Comparison of ENCODE assay signal across 25 cellular contexts in genomic region chr1:170694172-170694926, GRCh38. TPM values are rescaled to one million over a fixed set of nuclear protein-coding genes. Genes with fewer than 3 reads are reported as not detected.
DNase-seq lines count a peak whose midpoint lies in the region; ATAC-seq and TF ChIP-seq lines count a peak whose summit lies in the region.
"Had no signal": no experiment of that assay in that cellular context is flagged by ENCODE, and none has a peak within 500 bp of the region (broad histone marks: within the 10 kb centered on the region; RNA-seq: fewer than 3 reads in every experiment).

No MANE protein-coding gene starts in this region.

- H3K4me3 ChIP-seq in DND-41 (ENCODE audit: low read depth in 1 of 2, low read length in 2 of 2) (no peak overlapping the region), skeletal muscle satellite cell (ENCODE audit: low read length) (peak overlapping the region; percentile 21)
- H3K4me3 ChIP-seq: skin epidermis had no signal

- H3K9me3 ChIP-seq in DND-41 (ENCODE audit: insufficient read depth, low read length, severe bottlenecking) (no peaks in the 10 kb centered on the region), skeletal muscle satellite cell (replicated peaks; ENCODE audit: low read length) (no peaks in the 10 kb centered on the region)

- DNase-seq in DND-41 (no peak), OCI-M1 (lab: John Stamatoyannopoulos, UW) (peak; percentile 21), fibroblast of peridontal ligament (ENCODE audit: extremely low read depth) (peak; percentile 51), NCI-H446 treated with DMSO at 0.1 percent for 48 hours (lab: John Stamatoyannopoulos, UW) (no peak)
- DNase-seq: aorta; effector CD8-positive, alpha-beta T cell; Kasumi-1; midbrain; NCI-H1092 treated with DMSO at 0.1 percent for 48 hours; NCI-H1930; NCI-H226; SIG-M5; stimulated activated CD4-positive, alpha-beta T cell treated with anti-CD3 and anti-CD28 coated beads, Interleukin-2, amount 100 ng/mL, for 24 hours; T-helper 1 cell had no signal

- peak overlapping the region; percentile 23; the same call in 1 of the 2 replicates for H2AFZ ChIP-seq in DND-41 (ENCODE audit: low read depth, low read length)

- H3K79me2 ChIP-seq in DND-41 (ENCODE audit: insufficient read depth, low read length): no peaks in the 10 kb centered on the region

- H3K36me3 ChIP-seq in DND-41 (ENCODE audit: insufficient read depth, low read length) (no peaks in the 10 kb centered on the region), skeletal muscle satellite cell (ENCODE audit: insufficient read depth, low read length) (no peaks in the 10 kb centered on the region)

- H3K27me3 ChIP-seq in DND-41 (ENCODE audit: insufficient read depth, low read length, poor library complexity) (no peaks in the 10 kb centered on the region), skeletal muscle satellite cell (ENCODE audit: control insufficient read depth, insufficient read depth, low read length) (no peaks in the 10 kb centered on the region)

- no peaks in the 10 kb centered on the region for H4K20me1 ChIP-seq in DND-41 (ENCODE audit: insufficient read depth, low read length)

- H3K27ac ChIP-seq in DND-41 (ENCODE audit: low read length): no peak overlapping the region

- H3K4me1 ChIP-seq in DND-41 (ENCODE audit: insufficient read depth, low read length): peaks cover 4% of the 10 kb centered on the region
- H3K4me1 ChIP-seq in skeletal muscle satellite cell (ENCODE audit: control insufficient read depth, insufficient read depth, low read length): peaks cover 72% of the 10 kb centered on the region

- TF ChIP-seq CTCF in DND-41 (IDR thresholded peaks at IDR 0.05; ENCODE audit: borderline replicate concordance, extremely low read depth, low read length, poor library complexity, severe bottlenecking): no peak

- ATAC-seq in DND-41 (ENCODE audit: insufficient read depth, low read depth) (no peak), GM18505 (IDR thresholded peaks at IDR 0.05; ENCODE audit: unreplicated experiment) (no peak), GM19023 (IDR thresholded peaks at IDR 0.05; ENCODE audit: unreplicated experiment) (no peak)
- ATAC-seq: esophagus mucosa; HCT116; left lobe of liver; natural killer cell treated with Interleukin-12 subunit alpha and Interleukin-12 subunit beta and Interleukin-15 and Interleukin-18, amount 100 ng/mL, for 72 hours; stimulated activated memory B cell treated with anti-CD40 and anti-IgM and Interleukin-4, amounts not matched to agents 10 μg/mL and 1 μg/mL and 100 μg/mL, for 72 hours had no signal

- no peak for TF ChIP-seq POLR2A in GM18505 (IDR thresholded peaks at IDR 0.05; ENCODE audit: borderline replicate concordance, extremely low read depth, insufficient read depth, insufficient read length)

- H3K4me2 ChIP-seq in DND-41 (ENCODE audit: insufficient read depth, low read length) (no peak overlapping the region), skeletal muscle satellite cell (ENCODE audit: low read length) (peak overlapping the region; percentile 73)

- H3K9ac ChIP-seq in DND-41 (ENCODE audit: low read depth, low read length) (no peak overlapping the region), skeletal muscle satellite cell (ENCODE audit: low read depth, low read length) (peak overlapping the region; percentile 60)

RNA-seq across cellular contexts. Expression of gene PRRX1, which starts 30.4 kb away (rescaled TPM):
- 228 and 249 TPM in 2 replicates for total RNA-seq in skeletal muscle satellite cell (2012; rRNA removed)
- total RNA-seq: activated T-helper 1 cell treated with anti-CD3 and anti-CD28 coated beads, Interleukin-12 subunit alpha, Interleukin-12 subunit beta, Interleukin-2, Interleukin-4 antibody, amounts not matched to agents 30 ng/mL and 10 ng/mL and 1 ng/mL, durations not matched to agents 14 hours and 24 hours and 36 hours; B cell; natural killer cell treated with Interleukin-12 subunit alpha and Interleukin-12 subunit beta and Interleukin-15 and Interleukin-18, amount 100 ng/mL, for 72 hours had no signal

Comparison
In these comparisons a context has a peak if more than half of its experiments do, and no peak if none do; other contexts are left out.
1. DNase-seq: peak in OCI-M1 (single experiment) and fibroblast of peridontal ligament (single experiment); none in DND-41 (single experiment) and NCI-H446 treated with DMSO at 0.1 percent for 48 hours (single experiment).